Comparison of ENCODE assay signal across 1 cellular context in the genomic region with DNA sequence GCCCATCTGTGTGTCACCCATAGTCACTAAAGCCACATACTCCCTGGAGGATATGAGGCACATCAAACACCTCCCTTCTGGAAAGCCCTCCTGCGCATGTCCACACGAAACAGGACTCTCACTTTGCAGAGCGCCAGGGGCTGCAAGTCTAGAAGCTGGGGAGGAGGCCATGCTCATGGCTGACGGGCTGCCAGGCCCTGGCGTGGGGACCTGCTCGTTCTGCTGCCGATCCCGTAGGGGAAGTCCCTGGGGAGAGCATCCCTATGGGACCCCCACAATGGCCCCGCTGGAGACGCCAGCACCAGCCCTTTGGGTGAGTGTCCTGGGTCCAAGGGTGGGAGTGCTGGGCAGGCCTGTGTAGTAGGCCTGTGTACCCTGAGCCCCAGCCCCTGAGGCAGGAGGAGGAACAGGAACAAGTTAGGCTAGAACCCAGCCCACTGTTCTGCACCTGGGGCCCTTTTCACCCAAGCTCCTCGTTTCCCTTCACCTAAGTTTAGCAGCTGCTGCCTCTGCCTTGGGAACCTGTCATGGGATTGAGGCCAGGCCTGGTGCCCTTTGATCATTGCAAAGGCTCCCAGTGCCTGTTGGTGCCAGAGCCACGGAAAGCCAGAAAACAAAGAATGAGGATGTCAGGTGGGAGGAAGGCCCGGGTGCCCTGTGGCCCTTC.
A peak's percentile ranks its signal among the peaks of the same experiment; 100 is the strongest.
TF ChIP-seq lines count a peak whose summit lies in the region.

No MANE protein-coding gene starts in this region.

TF ChIP-seq in HepG2, 621 proteins besides CTCF, POLR2A, EP300 and RAD21 (continues in another document):
- TF ChIP-seq KMT2A (CRISPR knock-in tag; IDR thresholded peaks at IDR 0.05) (peak; percentile 52; the same call in 1 of the 2 replicates), MTF2 (CRISPR knock-in tag; IDR thresholded peaks at IDR 0.05; ENCODE audit: borderline replicate concordance) (no peak), ZFX (CRISPR knock-in tag; IDR thresholded peaks at IDR 0.05; ENCODE audit: low read depth) (peak; percentile 42), TBX2 (CRISPR knock-in tag; IDR thresholded peaks at IDR 0.05; ENCODE audit: borderline replicate concordance) (peak; percentile 15; the same call in 1 of the 2 replicates), ZNF124 (CRISPR knock-in tag; IDR thresholded peaks at IDR 0.05) (no peak), NFKB2 (CRISPR knock-in tag; IDR thresholded peaks at IDR 0.05; ENCODE audit: borderline replicate concordance) (0 out of 2 replicates have a peak, but pooled peaks have one; percentile 18), ZNF644 (CRISPR knock-in tag; IDR thresholded peaks at IDR 0.05; ENCODE audit: low read depth) (peak; percentile 78), GABPB1 (CRISPR knock-in tag; IDR thresholded peaks at IDR 0.05) (peak; percentile 34; the same call in 1 of the 2 replicates), ARNT2 (CRISPR knock-in tag; IDR thresholded peaks at IDR 0.05; ENCODE audit: low read depth) (no peak), CEBPG (CRISPR knock-in tag; IDR thresholded peaks at IDR 0.05) (0 out of 2 replicates have a peak, but pooled peaks have one; percentile 8), DR1 (CRISPR knock-in tag; IDR thresholded peaks at IDR 0.05) (no peak), HNRNPLL (IDR thresholded peaks at IDR 0.05; ENCODE audit: low read depth, low read length, poor library complexity, severe bottlenecking) (peak; percentile 18), ZNF772 (CRISPR knock-in tag; IDR thresholded peaks at IDR 0.05) (0 out of 2 replicates have a peak, but pooled peaks have one; percentile 28), HMG20B (CRISPR knock-in tag; conservative IDR thresholded peaks at IDR 0.05) (no peak), SYNCRIP (IDR thresholded peaks at IDR 0.05; ENCODE audit: insufficient read depth, low read depth, low read length) (no peak), HNF4A (CRISPR knock-in tag; IDR thresholded peaks at IDR 0.05) (peak; percentile 56), KDM5B (CRISPR knock-in tag; IDR thresholded peaks at IDR 0.05; ENCODE audit: borderline replicate concordance) (0 out of 2 replicates have a peak, but pooled peaks have one; percentile 28), POGZ (CRISPR knock-in tag; IDR thresholded peaks at IDR 0.05) (0 out of 2 replicates have a peak, but pooled peaks have one; percentile 17), ZFY (CRISPR knock-in tag; IDR thresholded peaks at IDR 0.05) (peak; percentile 59), WIZ (CRISPR knock-in tag; IDR thresholded peaks at IDR 0.05) (0 out of 2 replicates have a peak, but pooled peaks have one; percentile 48), PAWR (CRISPR knock-in tag; IDR thresholded peaks at IDR 0.05; ENCODE audit: borderline replicate concordance) (no peak), HNRNPL (IDR thresholded peaks at IDR 0.05; ENCODE audit: low read depth, low read length) (0 out of 2 replicates have a peak, but pooled peaks have one; percentile 34), GATAD2A (CRISPR knock-in tag; IDR thresholded peaks at IDR 0.05) (0 out of 2 replicates have a peak, but pooled peaks have one; percentile 18), ZNF883 (CRISPR knock-in tag; IDR thresholded peaks at IDR 0.05; ENCODE audit: not compliant biosample characterization) (peak; percentile 31), JARID2 (CRISPR knock-in tag; IDR thresholded peaks at IDR 0.05; ENCODE audit: insufficient replicate concordance) (no peak), ZNF510 (CRISPR knock-in tag; IDR thresholded peaks at IDR 0.05; ENCODE audit: low read depth) (no peak), BCL6 (CRISPR knock-in tag; IDR thresholded peaks at IDR 0.05) (0 out of 2 replicates have a peak, but pooled peaks have one; percentile 8), DNMT1 (CRISPR knock-in tag; IDR thresholded peaks at IDR 0.05) (no peak), RBFOX2 (IDR thresholded peaks at IDR 0.05; ENCODE audit: low read depth, low read length) (0 out of 2 replicates have a peak, but pooled peaks have one; percentile 13), SIX1 (CRISPR knock-in tag; IDR thresholded peaks at IDR 0.05; ENCODE audit: borderline replicate concordance) (no peak), PAX8 (CRISPR knock-in tag; IDR thresholded peaks at IDR 0.05; ENCODE audit: borderline replicate concordance) (no peak), ELF4 (CRISPR knock-in tag; IDR thresholded peaks at IDR 0.05; ENCODE audit: borderline replicate concordance) (no peak), ZNF205 (CRISPR knock-in tag; IDR thresholded peaks at IDR 0.05) (no peak), SOX13 (IDR thresholded peaks at IDR 0.05) (no peak), SOX13 (CRISPR knock-in tag; conservative IDR thresholded peaks at IDR 0.05 in 1 of 2, IDR thresholded peaks at IDR 0.05 in 1 of 2) (peak in 1 of 2 experiments; percentile 44; a peak in 1 of 4 replicates)
- TF ChIP-seq, protein P1, sequence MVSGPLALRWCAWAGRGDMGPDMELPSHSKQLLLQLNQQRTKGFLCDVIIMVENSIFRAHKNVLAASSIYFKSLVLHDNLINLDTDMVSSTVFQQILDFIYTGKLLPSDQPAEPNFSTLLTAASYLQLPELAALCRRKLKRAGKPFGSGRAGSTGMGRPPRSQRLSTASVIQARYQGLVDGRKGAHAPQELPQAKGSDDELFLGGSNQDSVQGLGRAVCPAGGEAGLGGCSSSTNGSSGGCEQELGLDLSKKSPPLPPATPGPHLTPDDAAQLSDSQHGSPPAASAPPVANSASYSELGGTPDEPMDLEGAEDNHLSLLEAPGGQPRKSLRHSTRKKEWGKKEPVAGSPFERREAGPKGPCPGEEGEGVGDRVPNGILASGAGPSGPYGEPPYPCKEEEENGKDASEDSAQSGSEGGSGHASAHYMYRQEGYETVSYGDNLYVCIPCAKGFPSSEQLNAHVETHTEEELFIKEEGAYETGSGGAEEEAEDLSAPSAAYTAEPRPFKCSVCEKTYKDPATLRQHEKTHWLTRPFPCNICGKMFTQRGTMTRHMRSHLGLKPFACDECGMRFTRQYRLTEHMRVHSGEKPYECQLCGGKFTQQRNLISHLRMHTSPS (CRISPR knock-in tag; IDR thresholded peaks at IDR 0.05; ENCODE audit: low read depth) = peak; percentile 51; the same call in 1 of the 2 replicates
- TF ChIP-seq, protein P2, sequence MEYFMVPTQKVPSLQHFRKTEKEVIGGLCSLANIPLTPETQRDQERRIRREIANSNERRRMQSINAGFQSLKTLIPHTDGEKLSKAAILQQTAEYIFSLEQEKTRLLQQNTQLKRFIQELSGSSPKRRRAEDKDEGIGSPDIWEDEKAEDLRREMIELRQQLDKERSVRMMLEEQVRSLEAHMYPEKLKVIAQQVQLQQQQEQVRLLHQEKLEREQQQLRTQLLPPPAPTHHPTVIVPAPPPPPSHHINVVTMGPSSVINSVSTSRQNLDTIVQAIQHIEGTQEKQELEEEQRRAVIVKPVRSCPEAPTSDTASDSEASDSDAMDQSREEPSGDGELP (IDR thresholded peaks at IDR 0.05; ENCODE audit: borderline replicate concordance, low read depth) = peak; percentile 24; the same call in 1 of the 2 replicates
- TF ChIP-seq, protein P3, sequence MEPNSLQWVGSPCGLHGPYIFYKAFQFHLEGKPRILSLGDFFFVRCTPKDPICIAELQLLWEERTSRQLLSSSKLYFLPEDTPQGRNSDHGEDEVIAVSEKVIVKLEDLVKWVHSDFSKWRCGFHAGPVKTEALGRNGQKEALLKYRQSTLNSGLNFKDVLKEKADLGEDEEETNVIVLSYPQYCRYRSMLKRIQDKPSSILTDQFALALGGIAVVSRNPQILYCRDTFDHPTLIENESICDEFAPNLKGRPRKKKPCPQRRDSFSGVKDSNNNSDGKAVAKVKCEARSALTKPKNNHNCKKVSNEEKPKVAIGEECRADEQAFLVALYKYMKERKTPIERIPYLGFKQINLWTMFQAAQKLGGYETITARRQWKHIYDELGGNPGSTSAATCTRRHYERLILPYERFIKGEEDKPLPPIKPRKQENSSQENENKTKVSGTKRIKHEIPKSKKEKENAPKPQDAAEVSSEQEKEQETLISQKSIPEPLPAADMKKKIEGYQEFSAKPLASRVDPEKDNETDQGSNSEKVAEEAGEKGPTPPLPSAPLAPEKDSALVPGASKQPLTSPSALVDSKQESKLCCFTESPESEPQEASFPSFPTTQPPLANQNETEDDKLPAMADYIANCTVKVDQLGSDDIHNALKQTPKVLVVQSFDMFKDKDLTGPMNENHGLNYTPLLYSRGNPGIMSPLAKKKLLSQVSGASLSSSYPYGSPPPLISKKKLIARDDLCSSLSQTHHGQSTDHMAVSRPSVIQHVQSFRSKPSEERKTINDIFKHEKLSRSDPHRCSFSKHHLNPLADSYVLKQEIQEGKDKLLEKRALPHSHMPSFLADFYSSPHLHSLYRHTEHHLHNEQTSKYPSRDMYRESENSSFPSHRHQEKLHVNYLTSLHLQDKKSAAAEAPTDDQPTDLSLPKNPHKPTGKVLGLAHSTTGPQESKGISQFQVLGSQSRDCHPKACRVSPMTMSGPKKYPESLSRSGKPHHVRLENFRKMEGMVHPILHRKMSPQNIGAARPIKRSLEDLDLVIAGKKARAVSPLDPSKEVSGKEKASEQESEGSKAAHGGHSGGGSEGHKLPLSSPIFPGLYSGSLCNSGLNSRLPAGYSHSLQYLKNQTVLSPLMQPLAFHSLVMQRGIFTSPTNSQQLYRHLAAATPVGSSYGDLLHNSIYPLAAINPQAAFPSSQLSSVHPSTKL (CRISPR knock-in tag; IDR thresholded peaks at IDR 0.05) = peak; percentile 20; the same call in 1 of the 2 replicates
- TF ChIP-seq, protein P4, sequence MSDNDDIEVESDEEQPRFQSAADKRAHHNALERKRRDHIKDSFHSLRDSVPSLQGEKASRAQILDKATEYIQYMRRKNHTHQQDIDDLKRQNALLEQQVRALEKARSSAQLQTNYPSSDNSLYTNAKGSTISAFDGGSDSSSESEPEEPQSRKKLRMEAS (IDR thresholded peaks at IDR 0.05) = 0 out of 2 replicates have a peak, but pooled peaks have one; percentile 41
- TF ChIP-seq, protein P5, sequence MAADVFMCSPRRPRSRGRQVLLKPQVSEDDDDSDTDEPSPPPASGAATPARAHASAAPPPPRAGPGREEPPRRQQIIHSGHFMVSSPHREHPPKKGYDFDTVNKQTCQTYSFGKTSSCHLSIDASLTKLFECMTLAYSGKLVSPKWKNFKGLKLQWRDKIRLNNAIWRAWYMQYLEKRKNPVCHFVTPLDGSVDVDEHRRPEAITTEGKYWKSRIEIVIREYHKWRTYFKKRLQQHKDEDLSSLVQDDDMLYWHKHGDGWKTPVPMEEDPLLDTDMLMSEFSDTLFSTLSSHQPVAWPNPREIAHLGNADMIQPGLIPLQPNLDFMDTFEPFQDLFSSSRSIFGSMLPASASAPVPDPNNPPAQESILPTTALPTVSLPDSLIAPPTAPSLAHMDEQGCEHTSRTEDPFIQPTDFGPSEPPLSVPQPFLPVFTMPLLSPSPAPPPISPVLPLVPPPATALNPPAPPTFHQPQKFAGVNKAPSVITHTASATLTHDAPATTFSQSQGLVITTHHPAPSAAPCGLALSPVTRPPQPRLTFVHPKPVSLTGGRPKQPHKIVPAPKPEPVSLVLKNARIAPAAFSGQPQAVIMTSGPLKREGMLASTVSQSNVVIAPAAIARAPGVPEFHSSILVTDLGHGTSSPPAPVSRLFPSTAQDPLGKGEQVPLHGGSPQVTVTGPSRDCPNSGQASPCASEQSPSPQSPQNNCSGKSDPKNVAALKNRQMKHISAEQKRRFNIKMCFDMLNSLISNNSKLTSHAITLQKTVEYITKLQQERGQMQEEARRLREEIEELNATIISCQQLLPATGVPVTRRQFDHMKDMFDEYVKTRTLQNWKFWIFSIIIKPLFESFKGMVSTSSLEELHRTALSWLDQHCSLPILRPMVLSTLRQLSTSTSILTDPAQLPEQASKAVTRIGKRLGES (CRISPR knock-in tag; IDR thresholded peaks at IDR 0.05; ENCODE audit: borderline replicate concordance) = no peak
- TF ChIP-seq, protein P6, sequence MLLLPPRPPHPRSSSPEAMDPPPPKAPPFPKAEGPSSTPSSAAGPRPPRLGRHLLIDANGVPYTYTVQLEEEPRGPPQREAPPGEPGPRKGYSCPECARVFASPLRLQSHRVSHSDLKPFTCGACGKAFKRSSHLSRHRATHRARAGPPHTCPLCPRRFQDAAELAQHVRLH (CRISPR knock-in tag; IDR thresholded peaks at IDR 0.05; ENCODE audit: borderline replicate concordance, low read depth) = no peak
- TF ChIP-seq, protein P7, sequence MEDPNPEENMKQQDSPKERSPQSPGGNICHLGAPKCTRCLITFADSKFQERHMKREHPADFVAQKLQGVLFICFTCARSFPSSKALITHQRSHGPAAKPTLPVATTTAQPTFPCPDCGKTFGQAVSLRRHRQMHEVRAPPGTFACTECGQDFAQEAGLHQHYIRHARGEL (CRISPR knock-in tag; IDR thresholded peaks at IDR 0.05) = no peak
- TF ChIP-seq, protein P8, sequence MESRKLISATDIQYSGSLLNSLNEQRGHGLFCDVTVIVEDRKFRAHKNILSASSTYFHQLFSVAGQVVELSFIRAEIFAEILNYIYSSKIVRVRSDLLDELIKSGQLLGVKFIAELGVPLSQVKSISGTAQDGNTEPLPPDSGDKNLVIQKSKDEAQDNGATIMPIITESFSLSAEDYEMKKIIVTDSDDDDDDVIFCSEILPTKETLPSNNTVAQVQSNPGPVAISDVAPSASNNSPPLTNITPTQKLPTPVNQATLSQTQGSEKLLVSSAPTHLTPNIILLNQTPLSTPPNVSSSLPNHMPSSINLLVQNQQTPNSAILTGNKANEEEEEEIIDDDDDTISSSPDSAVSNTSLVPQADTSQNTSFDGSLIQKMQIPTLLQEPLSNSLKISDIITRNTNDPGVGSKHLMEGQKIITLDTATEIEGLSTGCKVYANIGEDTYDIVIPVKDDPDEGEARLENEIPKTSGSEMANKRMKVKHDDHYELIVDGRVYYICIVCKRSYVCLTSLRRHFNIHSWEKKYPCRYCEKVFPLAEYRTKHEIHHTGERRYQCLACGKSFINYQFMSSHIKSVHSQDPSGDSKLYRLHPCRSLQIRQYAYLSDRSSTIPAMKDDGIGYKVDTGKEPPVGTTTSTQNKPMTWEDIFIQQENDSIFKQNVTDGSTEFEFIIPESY (CRISPR knock-in tag; IDR thresholded peaks at IDR 0.05) = peak; percentile 35; the same call in 1 of the 2 replicates
- TF ChIP-seq, protein P9, sequence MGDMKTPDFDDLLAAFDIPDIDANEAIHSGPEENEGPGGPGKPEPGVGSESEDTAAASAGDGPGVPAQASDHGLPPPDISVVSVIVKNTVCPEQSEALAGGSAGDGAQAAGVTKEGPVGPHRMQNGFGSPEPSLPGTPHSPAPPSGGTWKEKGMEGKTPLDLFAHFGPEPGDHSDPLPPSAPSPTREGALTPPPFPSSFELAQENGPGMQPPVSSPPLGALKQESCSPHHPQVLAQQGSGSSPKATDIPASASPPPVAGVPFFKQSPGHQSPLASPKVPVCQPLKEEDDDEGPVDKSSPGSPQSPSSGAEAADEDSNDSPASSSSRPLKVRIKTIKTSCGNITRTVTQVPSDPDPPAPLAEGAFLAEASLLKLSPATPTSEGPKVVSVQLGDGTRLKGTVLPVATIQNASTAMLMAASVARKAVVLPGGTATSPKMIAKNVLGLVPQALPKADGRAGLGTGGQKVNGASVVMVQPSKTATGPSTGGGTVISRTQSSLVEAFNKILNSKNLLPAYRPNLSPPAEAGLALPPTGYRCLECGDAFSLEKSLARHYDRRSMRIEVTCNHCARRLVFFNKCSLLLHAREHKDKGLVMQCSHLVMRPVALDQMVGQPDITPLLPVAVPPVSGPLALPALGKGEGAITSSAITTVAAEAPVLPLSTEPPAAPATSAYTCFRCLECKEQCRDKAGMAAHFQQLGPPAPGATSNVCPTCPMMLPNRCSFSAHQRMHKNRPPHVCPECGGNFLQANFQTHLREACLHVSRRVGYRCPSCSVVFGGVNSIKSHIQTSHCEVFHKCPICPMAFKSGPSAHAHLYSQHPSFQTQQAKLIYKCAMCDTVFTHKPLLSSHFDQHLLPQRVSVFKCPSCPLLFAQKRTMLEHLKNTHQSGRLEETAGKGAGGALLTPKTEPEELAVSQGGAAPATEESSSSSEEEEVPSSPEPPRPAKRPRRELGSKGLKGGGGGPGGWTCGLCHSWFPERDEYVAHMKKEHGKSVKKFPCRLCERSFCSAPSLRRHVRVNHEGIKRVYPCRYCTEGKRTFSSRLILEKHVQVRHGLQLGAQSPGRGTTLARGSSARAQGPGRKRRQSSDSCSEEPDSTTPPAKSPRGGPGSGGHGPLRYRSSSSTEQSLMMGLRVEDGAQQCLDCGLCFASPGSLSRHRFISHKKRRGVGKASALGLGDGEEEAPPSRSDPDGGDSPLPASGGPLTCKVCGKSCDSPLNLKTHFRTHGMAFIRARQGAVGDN (CRISPR knock-in tag; IDR thresholded peaks at IDR 0.05) = peak; percentile 77
